In genomic region chr14:100534528-100535286, GRCh38 we compare ENCODE assay signal across 13 cellular contexts. TPM values are rescaled to one million over a fixed set of nuclear protein-coding genes. Genes with fewer than 3 reads are reported as not detected.
DNase-seq lines count a peak whose midpoint lies in the region; ATAC-seq and TF ChIP-seq lines count a peak whose summit lies in the region.
"Had no signal": no experiment of that assay in that cellular context is flagged by ENCODE, and none has a peak within 500 bp of the region (broad histone marks: within the 10 kb centered on the region; RNA-seq: fewer than 3 reads in every experiment).

No MANE protein-coding gene starts in this region.

- no peak for TF ChIP-seq RAD21 in liver (IDR thresholded peaks at IDR 0.05)

- H3K36me3 ChIP-seq in liver (ENCODE audit: control insufficient read depth in 4 of 4, insufficient read depth in 3 of 4, low read depth in 1 of 4, low read length in 3 of 4): peaks cover 0 to 3% (median 0%) of the 10 kb centered on the region in 4 donors
- H3K36me3 ChIP-seq in upper lobe of left lung: peaks cover 0 to 13% (median 3%) of the 10 kb centered on the region in 4 donors

- H3K27ac ChIP-seq in liver (ENCODE audit: low read depth in 1 of 2, low read length in 2 of 2) (peak overlapping the region; percentile 39 to 59), upper lobe of left lung (no peak overlapping the region)
- H3K27ac ChIP-seq in CD4-positive, alpha-beta T cell (ENCODE audit: low read depth, low read length): no peak overlapping the region
- H3K27ac ChIP-seq: heart left ventricle had no signal

- no peaks in the 10 kb centered on the region for H3K9me3 Mint-ChIP-seq in WTC11
- H3K9me3 Mint-ChIP-seq in CD4-positive, alpha-beta T cell: no peaks in the 10 kb centered on the region
- H3K9me3 Mint-ChIP-seq: naive thymus-derived CD8-positive, alpha-beta T cell had no signal

- no peak overlapping the region for H3K9ac ChIP-seq in liver (ENCODE audit: low read depth in 1 of 2, low read length in 2 of 2)

- H3K9me3 ChIP-seq in liver (ENCODE audit: control insufficient read depth in 4 of 4, low read length in 3 of 4) (no peaks in the 10 kb centered on the region), upper lobe of left lung (no peaks in the 10 kb centered on the region)
- H3K9me3 ChIP-seq in CD4-positive, alpha-beta T cell (ENCODE audit: control insufficient read depth, low read length): no peaks in the 10 kb centered on the region
- H3K9me3 ChIP-seq: heart left ventricle had no signal

- TF ChIP-seq CTCF in WTC11 (IDR thresholded peaks at IDR 0.05) (no peak), liver (IDR thresholded peaks at IDR 0.05; ENCODE audit: low read depth, low read length, missing input control) (no peak), upper lobe of left lung (IDR thresholded peaks at IDR 0.05) (no peak)
- TF ChIP-seq CTCF in CD4-positive, alpha-beta T cell (IDR thresholded peaks at IDR 0.05): no peak

- no peak overlapping the region for H3K4me3 Mint-ChIP-seq in WTC11
- no peak overlapping the region for H3K4me3 Mint-ChIP-seq in CD4-positive, alpha-beta T cell

- ATAC-seq in WTC11 (no peak), upper lobe of left lung (ENCODE audit: low FRiP score in 2 of 2) (no peak), GM18519 (IDR thresholded peaks at IDR 0.05; ENCODE audit: low FRiP score, unreplicated experiment) (no peak)
- no peak for ATAC-seq in CD4-positive, alpha-beta T cell (ENCODE audit: poor library complexity)
- ATAC-seq: naive thymus-derived CD8-positive, alpha-beta T cell had no signal

- H3K4me1 ChIP-seq in liver (ENCODE audit: control insufficient read depth in 4 of 4, insufficient read depth in 4 of 4, low read length in 3 of 4): peaks cover 12 to 24% (median 21%) of the 10 kb centered on the region in 4 donors
- H3K4me1 ChIP-seq in upper lobe of left lung: peaks cover 5 to 13% (median 9%) of the 10 kb centered on the region in 4 donors

- intact Hi-C loops in CD4-positive, alpha-beta T cell (cut with DNase I, micrococcal nuclease): no loop called here

- CTCF ChIA-PET in WTC11 (lab: Charles Lee): interaction anchor here (0.7 to 5.4 kb wide), 7 partner anchors 10 to 151 kb away, joined by 3 to 33 read pairs (median 4); no protein-coding TSS in a partner anchor
- CTCF ChIA-PET in CD4-positive, alpha-beta T cell (lab: Charles Lee): no interaction called here

- peak; percentile 3 for DNase-seq in activated gamma-delta T cell treated with Interleukin-2 at 50 U/mL for 16 hours
- no peak for DNase-seq in activated gamma-delta T cell (lab: John Stamatoyannopoulos, UW)
- DNase-seq in WTC11 (ENCODE audit: low spot score): peak; percentile 13
- peak; percentile 18 to 58 for DNase-seq in upper lobe of left lung
- no peak for DNase-seq in foreskin melanocyte
- no peak for DNase-seq in CD4-positive, alpha-beta T cell
- DNase-seq: cerebellar nuclear complex, GOT3, NCI-H187 had no signal

- no peak for TF ChIP-seq POLR2A in upper lobe of left lung (IDR thresholded peaks at IDR 0.05)

- POLR2A ChIA-PET in WTC11 (lab: Charles Lee): interaction anchor here (1.0 kb wide), 1 partner anchor 22 kb away, joined by 3 read pairs; no protein-coding TSS in a partner anchor
- POLR2A ChIA-PET in CD4-positive, alpha-beta T cell (lab: Charles Lee): no interaction called here

- no peaks in the 10 kb centered on the region for H3K27me3 Mint-ChIP-seq in WTC11 (ENCODE audit: low read depth)
- no peaks in the 10 kb centered on the region for H3K27me3 Mint-ChIP-seq in CD4-positive, alpha-beta T cell
- H3K27me3 Mint-ChIP-seq: naive thymus-derived CD8-positive, alpha-beta T cell had no signal

- H3K4me3 ChIP-seq in liver (ENCODE audit: low read depth in 1 of 3, low read length in 3 of 3): no peak overlapping the region
- no peak overlapping the region for H3K4me3 ChIP-seq in upper lobe of left lung
- H3K4me3 ChIP-seq: heart left ventricle had no signal

- 74% methylated on average over 13 of the region's 13 CpGs for WGBS in liver
- WGBS in upper lobe of left lung, 2 donors: 71 to 74% methylated on average over 9 to 13 of the region's 13 CpGs

- no peaks in the 10 kb centered on the region for H3K36me3 Mint-ChIP-seq in WTC11
- H3K36me3 Mint-ChIP-seq in CD4-positive, alpha-beta T cell (ENCODE audit: low read depth): no peaks in the 10 kb centered on the region

- peak overlapping the region; percentile 86 for H3K27ac Mint-ChIP-seq in WTC11
- H3K27ac Mint-ChIP-seq in CD4-positive, alpha-beta T cell: no peak overlapping the region

- H3K27me3 ChIP-seq in liver (ENCODE audit: control insufficient read depth in 4 of 4, insufficient read depth in 4 of 4, low read length in 3 of 4): no peaks in the 10 kb centered on the region
- no peaks in the 10 kb centered on the region for H3K27me3 ChIP-seq in upper lobe of left lung
- H3K27me3 ChIP-seq in CD4-positive, alpha-beta T cell (ENCODE audit: control insufficient read depth, insufficient read depth, low read length): no peaks in the 10 kb centered on the region
- H3K27me3 ChIP-seq: heart left ventricle had no signal

- H3K4me1 Mint-ChIP-seq in WTC11: peaks cover 3% of the 10 kb centered on the region; the same call in 1 of the 2 replicates
- H3K4me1 Mint-ChIP-seq in CD4-positive, alpha-beta T cell (ENCODE audit: low read depth): no peaks in the 10 kb centered on the region

- no peak for TF ChIP-seq EP300 in upper lobe of left lung (IDR thresholded peaks at IDR 0.05)

TF ChIP-seq in WTC11, 78 proteins besides CTCF, POLR2A, EP300 and RAD21 (continues in another document):
- TF ChIP-seq ARID4B (CRISPR knock-in tag; IDR thresholded peaks at IDR 0.05; ENCODE audit: borderline replicate concordance): no peak
- TF ChIP-seq NR3C1 (CRISPR knock-in tag; conservative IDR thresholded peaks at IDR 0.05; ENCODE audit: low read depth): no peak
- no peak for TF ChIP-seq JAZF1 (CRISPR knock-in tag; IDR thresholded peaks at IDR 0.05)

TF ChIP-seq in liver, 16 proteins besides CTCF, POLR2A, EP300 and RAD21:
- no peak for TF ChIP-seq GABPA (IDR thresholded peaks at IDR 0.05 in 1 of 2, conservative IDR thresholded peaks at IDR 0.05 in 1 of 2)
- peak in 1 of 2 donors; percentile 14 for TF ChIP-seq HNF4A (conservative IDR thresholded peaks at IDR 0.05)

RNA-seq across cellular contexts. Expression of gene BEGAIN, which starts 52.5 kb away (rescaled TPM):
- total RNA-seq in WTC11 (2021) (1.3 to 1.8 TPM (median 1.3 TPM) in 3 replicates), liver (1 to 10 TPM in 1 of 2 donors, under 1 TPM in 1; 0.47 to 1.9 TPM), upper lobe of left lung (1 to 10 TPM in 3 of 6 donors, under 1 TPM in 3; under 0.01 to 2.0 (median 0.88) TPM)
- polyA plus RNA-seq in liver: under 1 TPM; 0.11 to 0.12 TPM
- total RNA-seq in CD4-positive, alpha-beta T cell: 1 to 10 TPM; 1.5 to 2.0 TPM

Comparison
In these comparisons a context has a peak if more than half of its experiments do, and no peak if none do; other contexts are left out.
1. DNase-seq: peak in activated gamma-delta T cell treated with Interleukin-2 at 50 U/mL for 16 hours (single experiment), WTC11 (single experiment) and upper lobe of left lung (2 of 2); none in activated gamma-delta T cell (single experiment), foreskin melanocyte (single experiment) and CD4-positive, alpha-beta T cell (0 of 10).
2. H3K27ac ChIP-seq: peak in liver (2 of 2); none in upper lobe of left lung (0 of 4) and CD4-positive, alpha-beta T cell (single experiment).